Comparison of ENCODE assay signal across 8 cellular contexts in the genomic region with DNA sequence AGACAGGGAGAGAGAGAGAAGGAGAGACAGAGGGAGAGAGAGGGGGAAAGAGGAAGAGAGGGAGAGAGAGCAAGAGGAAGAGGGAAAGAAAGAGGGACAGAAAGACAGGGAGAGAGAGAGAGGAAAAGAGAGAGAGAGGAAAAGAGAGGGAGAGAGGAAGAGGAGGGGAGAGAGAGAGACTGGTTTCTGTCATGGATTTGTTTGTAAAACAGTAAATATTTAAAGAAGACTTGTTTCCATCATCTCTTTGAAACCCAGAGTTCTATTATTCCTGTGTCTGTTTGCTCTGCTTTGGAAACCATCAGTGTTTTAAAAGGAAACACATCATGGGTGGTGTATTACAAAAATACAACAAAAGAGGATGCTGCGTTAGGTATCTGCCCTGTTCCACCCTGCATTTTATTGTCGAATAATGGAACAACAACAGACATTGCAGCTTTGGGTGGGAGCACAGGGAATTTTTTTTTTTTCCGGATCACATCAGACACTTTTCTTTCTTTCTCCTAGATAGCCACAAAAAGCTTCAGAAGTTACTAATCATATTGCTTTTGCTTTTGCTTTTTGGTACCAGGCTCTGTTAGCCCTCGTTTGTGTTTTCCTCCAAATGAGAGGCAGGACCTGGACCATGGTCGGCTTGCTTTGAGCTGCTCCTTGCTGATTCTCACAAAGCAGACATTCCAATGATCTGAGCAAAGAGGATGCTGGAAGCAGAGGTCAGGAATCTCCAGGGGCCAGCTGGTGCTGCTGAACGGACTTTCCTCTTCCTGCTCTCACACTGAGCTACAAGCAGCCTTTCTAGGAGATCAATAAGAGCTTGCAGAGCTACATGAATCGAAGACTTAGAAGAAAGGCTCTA.
A peak's percentile ranks its signal among the peaks of the same experiment; 100 is the strongest.
DNase-seq lines count a peak whose midpoint lies in the region; ATAC-seq and TF ChIP-seq lines count a peak whose summit lies in the region.
"Had no signal": no experiment of that assay in that cellular context is flagged by ENCODE, and none has a peak within 500 bp of the region (broad histone marks: within the 10 kb centered on the region; RNA-seq: fewer than 3 reads in every experiment).

No MANE protein-coding gene starts in this region.

- intact Hi-C loops in activated CD8-positive, alpha-beta T cell treated with anti-CD3 and anti-CD28 coated beads for 36 hours (cut with micrococcal nuclease): no loop called here

- no peaks in the 10 kb centered on the region for H3K36me3 Mint-ChIP-seq in activated CD8-positive, alpha-beta T cell treated with anti-CD3 and anti-CD28 coated beads for 36 hours (ENCODE audit: low read depth)

- no peaks in the 10 kb centered on the region for H3K27me3 ChIP-seq in brain microvascular endothelial cell (replicated peaks)

- DNase-seq in HuH-7.5 (ENCODE audit: low spot score) (peak; percentile 23), brain microvascular endothelial cell (peak; percentile 94), islet precursor cell (peak; percentile 93), NCI-H1092 (lab: John Stamatoyannopoulos, UW) (no peak)
- DNase-seq in activated CD8-positive, alpha-beta T cell treated with anti-CD3 and anti-CD28 coated beads for 36 hours: no peak
- DNase-seq: activated CD8-positive, alpha-beta memory T cell treated with anti-CD3 and anti-CD28 coated beads for 24 hours had no signal

- CTCF ChIA-PET in activated CD8-positive, alpha-beta T cell treated with anti-CD3 and anti-CD28 coated beads for 36 hours (lab: Charles Lee): no interaction called here

- POLR2A ChIA-PET in activated CD8-positive, alpha-beta T cell treated with anti-CD3 and anti-CD28 coated beads for 36 hours (lab: Charles Lee): no interaction called here

- H3K27ac Mint-ChIP-seq in activated CD8-positive, alpha-beta T cell treated with anti-CD3 and anti-CD28 coated beads for 36 hours: no peak overlapping the region

- H3K27me3 Mint-ChIP-seq in activated CD8-positive, alpha-beta T cell treated with anti-CD3 and anti-CD28 coated beads for 36 hours: no peaks in the 10 kb centered on the region

- TF ChIP-seq CTCF in brain microvascular endothelial cell (IDR thresholded peaks at IDR 0.05; ENCODE audit: low read depth, low read length, missing control alignments): no peak
- TF ChIP-seq CTCF in activated CD8-positive, alpha-beta T cell treated with anti-CD3 and anti-CD28 coated beads for 36 hours (IDR thresholded peaks at IDR 0.05): no peak

- H3K4me3 ChIP-seq in brain microvascular endothelial cell (ENCODE audit: low read depth, low read length): no peak overlapping the region

- no peaks in the 10 kb centered on the region for H3K9me3 Mint-ChIP-seq in activated CD8-positive, alpha-beta T cell treated with anti-CD3 and anti-CD28 coated beads for 36 hours

- H3K4me1 Mint-ChIP-seq in activated CD8-positive, alpha-beta T cell treated with anti-CD3 and anti-CD28 coated beads for 36 hours (ENCODE audit: low read depth): peaks cover 10% of the 10 kb centered on the region

- H3K36me3 ChIP-seq in brain microvascular endothelial cell (replicated peaks): no peaks in the 10 kb centered on the region

- H3K4me3 Mint-ChIP-seq in activated CD8-positive, alpha-beta T cell treated with anti-CD3 and anti-CD28 coated beads for 36 hours: no peak overlapping the region

- peak overlapping the region; percentile 85 for H3K27ac ChIP-seq in brain microvascular endothelial cell
- H3K27ac ChIP-seq in temporal lobe (ENCODE audit: low read depth, low read length): peak overlapping the region; percentile 27

- in situ Hi-C loops in brain microvascular endothelial cell (cut with HindIII; ENCODE audit: low pct_ligation_motif_present, low sequenced_read_pairs): no loop called here

- ATAC-seq in GM21825 (IDR thresholded peaks at IDR 0.05; ENCODE audit: unreplicated experiment): no peak
- no peak for ATAC-seq in activated CD8-positive, alpha-beta T cell treated with anti-CD3 and anti-CD28 coated beads for 36 hours

Comparison
In these comparisons a context has a peak if more than half of its experiments do, and no peak if none do; other contexts are left out.
1. DNase-seq: peak in HuH-7.5 (single experiment), brain microvascular endothelial cell (single experiment) and islet precursor cell (single experiment); none in NCI-H1092 (single experiment) and activated CD8-positive, alpha-beta T cell treated with anti-CD3 and anti-CD28 coated beads for 36 hours (single experiment).